In genomic region chr18:80247403-80247916, GRCh38 we compare ENCODE assay signal across 8 cellular contexts. TPM values are rescaled to one million over a fixed set of nuclear protein-coding genes. Genes with fewer than 3 reads are reported as not detected.
DNase-seq lines count a peak whose midpoint lies in the region; ATAC-seq, FAIRE-seq and TF ChIP-seq lines count a peak whose summit lies in the region.

Gene PARD6G, minus strand, starts transcription at chr18:80247514. Its CDS starts 166 bp downstream, at chr18:80247348.

- peak in 1 of 7 experiments; percentile 17 for TF ChIP-seq CTCF in stomach (IDR thresholded peaks at IDR 0.05)

- peaks cover 4% of the 10 kb centered on the region for H3K36me3 ChIP-seq in neuron (ENCODE audit: insufficient read depth, low read length)
- no peaks in the 10 kb centered on the region for H3K36me3 ChIP-seq in stomach

- H3K4me1 ChIP-seq in neuron (ENCODE audit: insufficient read depth, low read length) (peaks cover 11% of the 10 kb centered on the region), stomach (peaks cover 13 to 22% (median 19%) of the 10 kb centered on the region in 4 donors)

- peak within 1 kb of the TSS in 3 of 5 donors; percentile 41 to 68 (median 61) for H3K27ac ChIP-seq in stomach

- H3K27me3 ChIP-seq in neuron (ENCODE audit: insufficient read depth, low read length) (peaks cover 5% of the 10 kb centered on the region), stomach (peaks cover 0 to 15% (median 9%) of the 10 kb centered on the region in 3 donors)

- TF ChIP-seq EP300 in stomach (IDR thresholded peaks at IDR 0.05) = no peak

- peak within 1 kb of the TSS; percentile 92 for H3K4me3 ChIP-seq in neuron (ENCODE audit: low read length)
- H3K4me3 ChIP-seq in stomach = peak within 1 kb of the TSS; percentile 80 to 88 (median 86)

- peak; percentile 65 for ATAC-seq in GM19395 (IDR thresholded peaks at IDR 0.05; ENCODE audit: unreplicated experiment)

- H3K9me3 ChIP-seq in neuron (ENCODE audit: low read length) = no peaks in the 10 kb centered on the region
- H3K9me3 ChIP-seq in stomach = no peaks in the 10 kb centered on the region

- no peak for FAIRE-seq in frontal cortex (lab: Jason Lieb, UNC)

- peak within 1 kb of the TSS; percentile 59 for H2AFZ ChIP-seq in neuron (ENCODE audit: low read depth, low read length)

- intact Hi-C loops in stomach (cut with DNase I; ENCODE audit: low total_unique reads) = no loop called here

- TF ChIP-seq POLR2A in stomach (IDR thresholded peaks at IDR 0.05) = no peak

- 1 to 3% (median 1%) methylated on average over 6 to 54 of the region's 60 CpGs for WGBS in stomach, 5 donors

- DNase-seq in Ammon's horn (ENCODE audit: low spot score) (peak; percentile 93), HUDEP-2 (lab: John Stamatoyannopoulos, UW; ENCODE audit: unreplicated experiment in 76 of 76) (peak in 55 of 76 experiments; percentile 1 to 80 (median 54)), activated gamma-delta T cell (lab: John Stamatoyannopoulos, UW) (peak; percentile 38), frontal cortex (ENCODE audit: low spot score in 2 of 2) (peak; percentile 94 to 96), stomach (peak; percentile 84)

TF ChIP-seq in PFSK-1, 5 proteins besides CTCF, POLR2A, EP300 and RAD21:
- peak; percentile 76 for TF ChIP-seq FOXP2 (optimal IDR thresholded peaks at IDR 0.05; ENCODE audit: borderline replicate concordance, extremely low read depth, extremely low read length, insufficient read depth)
- TF ChIP-seq TAF1 (IDR thresholded peaks at IDR 0.05; ENCODE audit: borderline replicate concordance, insufficient read depth, low read length) = no peak

RNA-seq across cellular contexts. Expression of gene PARD6G, which starts in this region (rescaled TPM):
- polyA plus RNA-seq in PFSK-1 (2012; ENCODE audit: insufficient read length, low read depth) = 2.9 TPM
- total RNA-seq in frontal cortex = 9.4 TPM
- 10 to 100 TPM in 1 of 5 donors, 1 to 10 TPM in 4; 1.8 to 15.9 (median 4.1) TPM for total RNA-seq in stomach
- 1 to 10 TPM; 1.5 to 7.5 (median 2.2) TPM for polyA plus RNA-seq in stomach

Comparison
In these comparisons a context has a peak if more than half of its experiments do, and no peak if none do; other contexts are left out.
1. Peak in every context shown above with its lines: DNase-seq, ATAC-seq, H3K4me3 ChIP-seq and H3K27ac ChIP-seq.
2. DNase-seq: peak in every context shown above with its lines; median percentile 95 in frontal cortex; 93 in Ammon's horn; 84 in stomach; 54 in HUDEP-2; 38 in activated gamma-delta T cell.